16 cellular contexts compared by ENCODE assay signal in genomic region chr6:125377621-125378020, GRCh38.
DNase-seq lines count a peak whose midpoint lies in the region; ATAC-seq and TF ChIP-seq lines count a peak whose summit lies in the region.
"Had no signal": no experiment of that assay in that cellular context is flagged by ENCODE, and none has a peak within 500 bp of the region (broad histone marks: within the 10 kb centered on the region; RNA-seq: fewer than 3 reads in every experiment).

No MANE protein-coding gene starts in this region.

- TF ChIP-seq CTCF in cardiac fibroblast (IDR thresholded peaks at IDR 0.05; ENCODE audit: low read depth, low read length) (no peak), nephron progenitor cell (IDR thresholded peaks at IDR 0.05) (no peak)

- peak; percentile 56 for DNase-seq in CD1c-positive myeloid dendritic cell (ENCODE audit: extremely low spot score)
- DNase-seq in NOMO-1 treated with DMSO at 0.1 percent for 48 hours (lab: John Stamatoyannopoulos, UW; ENCODE audit: unreplicated experiment), result peak; percentile 86
- peak; percentile 59 to 63 for DNase-seq in cardiac fibroblast (ENCODE audit: low read depth in 2 of 2)
- no peak for DNase-seq in nephron progenitor cell
- DNase-seq in DMS153 (lab: John Stamatoyannopoulos, UW), result no peak
- no peak for DNase-seq in activated T-cell treated with anti-CD3 and anti-CD28 coated beads, Interleukin-2, amount 50 U/mL, for 4 hours
- DNase-seq: activated CD4-positive, CD25-positive, alpha-beta regulatory T cell treated with anti-CD3 and anti-CD28 coated beads, Interleukin-2, amount 50 U/mL, for 72 hours; head of caudate nucleus; NCI-H2081 treated with DMSO at 0.1 percent for 48 hours; psoas muscle; RPMI8226 had no signal

- H3K4me3 Mint-ChIP-seq in nephron progenitor cell, result no peak overlapping the region
- no peak overlapping the region for H3K4me3 Mint-ChIP-seq in activated T-cell treated with anti-CD3 and anti-CD28 coated beads, Interleukin-2, amount 50 U/mL, for 4 hours
- H3K4me3 Mint-ChIP-seq: activated T-helper 17 cell treated with anti-CD3 and anti-CD28 coated beads, Interleukin-2, amount 50 U/mL, for 72 hours; B cell had no signal

- no peak overlapping the region for H3K4me3 ChIP-seq in cardiac fibroblast (replicated peaks in 1 of 2; ENCODE audit: low read depth in 2 of 2, low read length in 2 of 2)
- H3K4me3 ChIP-seq: K562, psoas muscle had no signal

- peaks cover 32% of the 10 kb centered on the region for H3K4me1 Mint-ChIP-seq in nephron progenitor cell
- H3K4me1 Mint-ChIP-seq in activated T-cell treated with anti-CD3 and anti-CD28 coated beads, Interleukin-2, amount 50 U/mL, for 4 hours (ENCODE audit: low read depth), result no peaks in the 10 kb centered on the region
- H3K4me1 Mint-ChIP-seq: activated T-helper 17 cell treated with anti-CD3 and anti-CD28 coated beads, Interleukin-2, amount 50 U/mL, for 72 hours; B cell had no signal

- H3K27me3 Mint-ChIP-seq in nephron progenitor cell (ENCODE audit: low read depth, poor library complexity), result peaks cover 2% of the 10 kb centered on the region
- peaks cover 22% of the 10 kb centered on the region for H3K27me3 Mint-ChIP-seq in activated T-cell treated with anti-CD3 and anti-CD28 coated beads, Interleukin-2, amount 50 U/mL, for 4 hours (ENCODE audit: low read depth)

- no peaks in the 10 kb centered on the region for H3K9me3 Mint-ChIP-seq in nephron progenitor cell
- H3K9me3 Mint-ChIP-seq in activated T-cell treated with anti-CD3 and anti-CD28 coated beads, Interleukin-2, amount 50 U/mL, for 4 hours, result no peaks in the 10 kb centered on the region
- H3K9me3 Mint-ChIP-seq: activated T-helper 17 cell treated with anti-CD3 and anti-CD28 coated beads, Interleukin-2, amount 50 U/mL, for 72 hours had no signal

- peak overlapping the region; percentile 75 for H3K27ac Mint-ChIP-seq in nephron progenitor cell
- H3K27ac Mint-ChIP-seq: activated T-helper 17 cell treated with anti-CD3 and anti-CD28 coated beads, Interleukin-2, amount 50 U/mL, for 72 hours; B cell had no signal

- ATAC-seq in GM21723 (IDR thresholded peaks at IDR 0.05; ENCODE audit: unreplicated experiment), result no peak
- no peak for ATAC-seq in HG03521 (IDR thresholded peaks at IDR 0.05; ENCODE audit: unreplicated experiment)
- no peak for ATAC-seq in activated T-cell treated with anti-CD3 and anti-CD28 coated beads, Interleukin-2, amount 50 U/mL, for 4 hours
- ATAC-seq: activated T-helper 17 cell treated with anti-CD3 and anti-CD28 coated beads, Interleukin-2, amount 50 U/mL, for 72 hours; K562; psoas muscle had no signal

- H3K36me3 Mint-ChIP-seq in nephron progenitor cell (ENCODE audit: low read depth), result no peaks in the 10 kb centered on the region
- H3K36me3 Mint-ChIP-seq in activated T-cell treated with anti-CD3 and anti-CD28 coated beads, Interleukin-2, amount 50 U/mL, for 4 hours (ENCODE audit: insufficient read depth), result no peaks in the 10 kb centered on the region

Comparison
In these comparisons a context has a peak if more than half of its experiments do, and no peak if none do; other contexts are left out.
1. DNase-seq: peak in CD1c-positive myeloid dendritic cell (single experiment), NOMO-1 treated with DMSO at 0.1 percent for 48 hours (single experiment) and cardiac fibroblast (2 of 2); none in nephron progenitor cell (single experiment), DMS153 (single experiment) and activated T-cell treated with anti-CD3 and anti-CD28 coated beads, Interleukin-2, amount 50 U/mL, for 4 hours (single experiment).